18 cellular contexts compared by ENCODE assay signal in genomic region chr1:53273526-53273925, GRCh38. TPM values are rescaled to one million over a fixed set of nuclear protein-coding genes. Genes with fewer than 3 reads are reported as not detected.
DNase-seq lines count a peak whose midpoint lies in the region; ATAC-seq, FAIRE-seq and TF ChIP-seq lines count a peak whose summit lies in the region.
"Had no signal": no experiment of that assay in that cellular context is flagged by ENCODE, and none has a peak within 500 bp of the region (broad histone marks: within the 10 kb centered on the region; RNA-seq: fewer than 3 reads in every experiment).

No MANE protein-coding gene starts in this region.

- 94% methylated on average over 2 of the region's 2 CpGs for WGBS in mammary epithelial cell (ENCODE audit: low coverage, missing lambda C conversion rate)

- H4K20me1 ChIP-seq in PC-3 (ENCODE audit: low read length): no peaks in the 10 kb centered on the region
- no peaks in the 10 kb centered on the region for H4K20me1 ChIP-seq in mammary epithelial cell (ENCODE audit: insufficient read depth, low read length)

- H3K36me3 ChIP-seq in PC-3 (ENCODE audit: low read depth, low read length) (peaks cover 22% of the 10 kb centered on the region), mammary epithelial cell (ENCODE audit: insufficient read depth, low read length) (peaks cover 17% of the 10 kb centered on the region), kidney (ENCODE audit: control insufficient read depth in 1 of 2, insufficient read depth in 2 of 2, low read length in 2 of 2) (no peaks in the 10 kb centered on the region)

- peak overlapping the region; percentile 57 for H3K27ac Mint-ChIP-seq in stimulated activated naive B cell treated with anti-CD40 and anti-IgM and Interleukin-4, amounts not matched to agents 10 μg/mL and 1 μg/mL and 100 μg/mL, for 72 hours
- H3K27ac Mint-ChIP-seq: CD4-positive, alpha-beta T cell had no signal

- CTCF ChIA-PET in PC-3 (lab: Charles Lee): no interaction called here
- CTCF ChIA-PET in mammary epithelial cell (lab: Charles Lee; ENCODE audit: low non-redundant PET): no interaction called here

- H3K27me3 ChIP-seq in PC-3 (ENCODE audit: low read length) (no peaks in the 10 kb centered on the region), mammary epithelial cell (ENCODE audit: insufficient read depth, low read length) (no peaks in the 10 kb centered on the region)

- POLR2A ChIA-PET in PC-3 (lab: Charles Lee; ENCODE audit: unreplicated experiment): no interaction called here

- no peaks in the 10 kb centered on the region for H3K79me2 ChIP-seq in PC-3 (ENCODE audit: low read length)
- peaks cover 3% of the 10 kb centered on the region for H3K79me2 ChIP-seq in mammary epithelial cell (ENCODE audit: insufficient read depth, low read length)

- H3K27me3 Mint-ChIP-seq in stimulated activated naive B cell treated with anti-CD40 and anti-IgM and Interleukin-4, amounts not matched to agents 10 μg/mL and 1 μg/mL and 100 μg/mL, for 72 hours: no peaks in the 10 kb centered on the region
- H3K27me3 Mint-ChIP-seq: B cell; CD4-positive, alpha-beta T cell; IgD-negative memory B cell had no signal

- in situ Hi-C loops in mammary epithelial cell (cut with MboI; ENCODE audit: low sequenced_read_pairs in 2 of 2): no loop called here

- no peaks in the 10 kb centered on the region for H3K9me3 ChIP-seq in PC-3 (ENCODE audit: low read length)
- H3K9me3 ChIP-seq in mammary epithelial cell (replicated peaks; ENCODE audit: insufficient read depth, low read length): no peaks in the 10 kb centered on the region
- no peaks in the 10 kb centered on the region for H3K9me3 ChIP-seq in kidney (ENCODE audit: control insufficient read depth in 1 of 2, low read length in 2 of 2)

- H3K36me3 Mint-ChIP-seq in stimulated activated naive B cell treated with anti-CD40 and anti-IgM and Interleukin-4, amounts not matched to agents 10 μg/mL and 1 μg/mL and 100 μg/mL, for 72 hours: peaks cover 63 to 86% of the 10 kb centered on the region in 2 donors
- H3K36me3 Mint-ChIP-seq: IgD-negative memory B cell had no signal

- intact Hi-C loops in PC-3 (cut with micrococcal nuclease) (no loop called here), mammary epithelial cell (cut with micrococcal nuclease) (no loop called here), kidney (cut with DNase I) (no loop called here)

- no peak overlapping the region for H3K4me3 Mint-ChIP-seq in stimulated activated naive B cell treated with anti-CD40 and anti-IgM and Interleukin-4, amounts not matched to agents 10 μg/mL and 1 μg/mL and 100 μg/mL, for 72 hours
- H3K4me3 Mint-ChIP-seq: B cell; CD4-positive, alpha-beta T cell; IgD-negative memory B cell had no signal

- H3F3A ChIP-seq in PC-3 (ENCODE audit: low read length, unreplicated experiment): no peaks in the 10 kb centered on the region

- BruUV-seq in PC-3 (replicated peaks; lab: Mats Ljungman, UMichigan): no TSS peak
- no TSS peak for BruUV-seq in mammary epithelial cell (replicated peaks; lab: Mats Ljungman, UMichigan)

- H3K27ac ChIP-seq in PC-3 (ENCODE audit: low read length) (peak overlapping the region; percentile 41), mammary epithelial cell (ENCODE audit: insufficient read depth, low read depth, low read length) (no peak overlapping the region), kidney (ENCODE audit: low read depth in 2 of 2, low read length in 2 of 2) (no peak overlapping the region)

- H3K4me1 Mint-ChIP-seq in stimulated activated naive B cell treated with anti-CD40 and anti-IgM and Interleukin-4, amounts not matched to agents 10 μg/mL and 1 μg/mL and 100 μg/mL, for 72 hours: peaks cover 26 to 32% of the 10 kb centered on the region in 2 donors

- no peaks in the 10 kb centered on the region for H3K9me3 Mint-ChIP-seq in stimulated activated naive B cell treated with anti-CD40 and anti-IgM and Interleukin-4, amounts not matched to agents 10 μg/mL and 1 μg/mL and 100 μg/mL, for 72 hours
- H3K9me3 Mint-ChIP-seq: CD4-positive, alpha-beta T cell; IgD-negative memory B cell had no signal

- H3K9me2 ChIP-seq in PC-3 (replicated peaks; ENCODE audit: low read length): no peaks in the 10 kb centered on the region

- H3K4me2 ChIP-seq in PC-3 (ENCODE audit: low read length) (peak overlapping the region; percentile 9; the same call in 1 of the 2 replicates), mammary epithelial cell (ENCODE audit: insufficient read depth, low read depth, low read length) (no peak overlapping the region)

- TF ChIP-seq CTCF in PC-3 (conservative IDR thresholded peaks at IDR 0.05; ENCODE audit: low read depth, low read length) (no peak), mammary epithelial cell (conservative IDR thresholded peaks at IDR 0.05 in 1 of 2, IDR thresholded peaks at IDR 0.05 in 1 of 2; ENCODE audit: extremely low read depth in 1 of 2, insufficient read depth in 1 of 2, low read depth in 1 of 2, low read length in 2 of 2) (no peak), kidney (IDR thresholded peaks at IDR 0.05; ENCODE audit: borderline replicate concordance, extremely low read depth, insufficient read depth) (no peak)

- dilution Hi-C loops in mammary epithelial cell (cut with HindIII; ENCODE audit: low sequenced_read_pairs): no loop called here

- peak; percentile 70 for ATAC-seq in PC-3
- ATAC-seq in stimulated activated naive B cell treated with anti-CD40 and anti-IgM and Interleukin-4, amounts not matched to agents 10 μg/mL and 1 μg/mL and 100 μg/mL, for 72 hours (replicated peaks): no peak
- ATAC-seq in GM18520 (IDR thresholded peaks at IDR 0.05; ENCODE audit: unreplicated experiment): no peak
- no peak for ATAC-seq in GM18502 (IDR thresholded peaks at IDR 0.05; ENCODE audit: poor library complexity, unreplicated experiment)

- no peak overlapping the region for H3K9ac ChIP-seq in PC-3 (ENCODE audit: low read length)
- no peak overlapping the region for H3K9ac ChIP-seq in mammary epithelial cell (ENCODE audit: insufficient read depth, low read length)
- no peak overlapping the region for H3K9ac ChIP-seq in kidney (ENCODE audit: low read length in 2 of 2)

- no peak overlapping the region for H3K4me3 ChIP-seq in PC-3 (ENCODE audit: low read length)
- no peak overlapping the region for H3K4me3 ChIP-seq in mammary epithelial cell (replicated peaks in 1 of 3; ENCODE audit: insufficient read depth in 1 of 3, low read depth in 2 of 3, low read length in 3 of 3)
- no peak overlapping the region for H3K4me3 ChIP-seq in kidney (ENCODE audit: low read length in 2 of 2)

- peaks cover 20% of the 10 kb centered on the region for H3K4me1 ChIP-seq in PC-3 (ENCODE audit: insufficient read depth, low read length)
- peaks cover 22% of the 10 kb centered on the region for H3K4me1 ChIP-seq in mammary epithelial cell (ENCODE audit: insufficient read depth, low read length)
- H3K4me1 ChIP-seq in kidney (ENCODE audit: control insufficient read depth in 1 of 2, insufficient read depth in 1 of 2, low read depth in 1 of 2, low read length in 2 of 2): no peaks in the 10 kb centered on the region

- H2AFZ ChIP-seq in PC-3 (ENCODE audit: low read length) (no peak overlapping the region), mammary epithelial cell (ENCODE audit: low read depth, low read length) (no peak overlapping the region)

- FAIRE-seq in kidney (lab: Jason Lieb, UNC): no peak
- FAIRE-seq: HTR-8/SVneo had no signal

- DNase-seq in PC-3: peak; percentile 74
- DNase-seq in mammary epithelial cell: peak; percentile 59
- DNase-seq in kidney: peak; percentile 1
- DNase-seq in stimulated activated naive B cell treated with anti-CD40 and anti-IgM and Interleukin-4, amounts not matched to agents 10 μg/mL and 1 μg/mL and 100 μg/mL, for 72 hours: no peak
- no peak for DNase-seq in dedifferentiated amniotic fluid mesenchymal stem cell (ENCODE audit: extremely low spot score)
- DNase-seq: Calu3, DMS53, H7, MV-4-11, NCI-H1417 treated with DMSO at 0.1 percent for 48 hours, NCI-H1930, NCI-H69 had no signal

RNA-seq across cellular contexts. Expression of gene MAGOH, which starts 35.2 kb away (rescaled TPM):
- total RNA-seq in PC-3 (2014; rRNA removed) (48.9 and 53.1 TPM in 2 replicates), mammary epithelial cell (10 to 100 TPM; 15.8 to 43.8 TPM), kidney (39.4 TPM)
- polyA plus RNA-seq in mammary epithelial cell (17.8 TPM), kidney (ENCODE audit: insufficient read depth, low read depth, low replicate concordance) (64.6 TPM)
- polyA minus RNA-seq in mammary epithelial cell: 57.4 TPM

RNA-seq across cellular contexts. Expression of gene CZIB, which starts 53.1 kb away (rescaled TPM):
- total RNA-seq in PC-3 (2014; rRNA removed) (44.1 and 47.7 TPM in 2 replicates), mammary epithelial cell (10 to 100 TPM; 24.8 to 30.2 TPM), kidney (54.1 TPM)
- polyA plus RNA-seq in mammary epithelial cell (38.6 TPM), kidney (ENCODE audit: insufficient read depth, low read depth, low replicate concordance) (76.5 TPM)
- polyA minus RNA-seq in mammary epithelial cell: 2.4 TPM

RNA-seq across cellular contexts. Expression of gene LRP8, which starts 54.3 kb away (rescaled TPM):
- total RNA-seq in PC-3 (2014; rRNA removed): 54.4 and 77.3 TPM in 2 replicates
- total RNA-seq in mammary epithelial cell: 10 to 100 TPM; 18.5 to 50.1 TPM
- polyA plus RNA-seq in mammary epithelial cell: 68.6 TPM
- polyA minus RNA-seq in mammary epithelial cell: 212 TPM
- 6.9 TPM for total RNA-seq in kidney
- polyA plus RNA-seq in kidney (ENCODE audit: insufficient read depth, low read depth, low replicate concordance): 1.4 TPM

Comparison
In these comparisons a context has a peak if more than half of its experiments do, and no peak if none do; other contexts are left out.
1. DNase-seq: peak in PC-3 (single experiment), mammary epithelial cell (single experiment) and kidney (single experiment); none in stimulated activated naive B cell treated with anti-CD40 and anti-IgM and Interleukin-4, amounts not matched to agents 10 μg/mL and 1 μg/mL and 100 μg/mL, for 72 hours (single experiment) and dedifferentiated amniotic fluid mesenchymal stem cell (single experiment).